ENCODE assay signal across 9 cellular contexts in the genomic region with DNA sequence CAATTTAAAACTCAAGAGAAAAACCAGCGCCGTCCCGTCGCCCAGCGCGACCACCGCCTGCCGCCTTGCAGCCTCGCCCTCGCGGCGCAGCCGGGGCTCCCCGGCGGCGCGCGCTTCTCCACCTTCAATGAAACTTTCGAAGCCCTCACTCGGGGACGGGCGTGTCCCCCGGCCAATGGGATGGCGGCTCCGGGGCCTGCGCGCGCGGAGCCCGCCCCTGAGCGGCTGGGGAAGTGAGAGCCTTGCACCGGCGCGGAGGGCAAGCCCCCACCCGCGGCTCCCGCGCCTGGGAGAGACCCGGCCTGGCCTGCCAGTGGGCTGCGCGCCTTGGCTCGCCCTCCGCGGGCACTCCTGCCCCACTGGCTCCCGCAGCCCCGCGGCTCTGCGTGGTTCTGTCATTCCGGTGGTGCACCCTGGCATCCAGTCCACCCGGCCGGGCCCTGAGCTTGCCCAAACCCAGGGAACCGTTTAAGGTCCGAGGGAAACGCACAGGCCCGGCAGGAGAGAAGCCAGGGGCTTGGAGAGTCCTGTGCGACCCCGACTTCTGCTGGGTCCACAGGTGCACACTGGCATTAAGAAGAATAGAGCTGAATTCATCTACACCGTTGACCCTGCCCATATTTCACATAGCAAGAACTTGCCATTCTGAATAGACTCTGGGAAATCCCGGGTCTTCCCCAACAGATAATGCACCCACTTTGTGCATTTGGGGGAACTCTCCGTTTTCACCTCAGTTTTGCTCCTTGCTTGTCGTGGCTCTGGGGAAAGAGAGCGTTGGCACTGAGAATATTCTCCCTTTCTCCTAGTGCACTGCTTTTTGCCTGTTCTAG. TPM values are rescaled to one million over a fixed set of nuclear protein-coding genes. Genes with fewer than 3 reads are reported as not detected.
DNase-seq lines count a peak whose midpoint lies in the region; ATAC-seq, FAIRE-seq and TF ChIP-seq lines count a peak whose summit lies in the region.
"Had no signal": no experiment of that assay in that cellular context is flagged by ENCODE, and none has a peak within 500 bp of the region (broad histone marks: within the 10 kb centered on the region; RNA-seq: fewer than 3 reads in every experiment).

PIEZO2 (minus strand) TSS at position 129 of the 830 bp plus-strand sequence. CDS start 981 bp downstream, outside the sequence.

- H3K4me3 ChIP-seq in pancreas = peak within 1 kb of the TSS in 3 of 4 donors; percentile 15 to 45 (median 36)

- no peak within 1 kb of the TSS for H3K27ac ChIP-seq in pancreas

- no peak for FAIRE-seq in pancreas (lab: Jason Lieb, UNC)

- 2 to 3% methylated on average over 45 to 62 of the region's 62 CpGs for WGBS in pancreas, 2 donors

- intact Hi-C loops in pancreas (cut with DNase I) = loop anchor here in 1 of 3 donors (5.0 to 10.0 kb wide), 3 partner anchors 297 to 587 kb away; no protein-coding TSS in a partner anchor

- in situ Hi-C loops in SK-MEL-5 (cut with HindIII; ENCODE audit: low pct_unique_long_range_greater_than_20kb, low sequenced_read_pairs) = loop anchor here (10.0 kb wide), 1 partner anchor 145 kb away; no protein-coding TSS in a partner anchor

- H3K36me3 ChIP-seq in pancreas = no peaks in the 10 kb centered on the region

- DNase-seq in SK-MEL-5 (ENCODE audit: low read depth, low spot score) (peak; percentile 19), glomerular endothelial cell (ENCODE audit: extremely low read depth, low read depth, low spot score) (no peak), pancreas (peak; percentile 31 to 75 (median 44)), NCI-H2227 treated with DMSO at 0.1 percent for 48 hours (lab: John Stamatoyannopoulos, UW) (no peak)

- TF ChIP-seq CTCF in pancreas (IDR thresholded peaks at IDR 0.05) = no peak

- H3K27me3 ChIP-seq in pancreas = peaks cover 0 to 17% (median 3%) of the 10 kb centered on the region in 4 donors

- no peaks in the 10 kb centered on the region for H3K9me3 ChIP-seq in pancreas

- ATAC-seq in GM18502 (IDR thresholded peaks at IDR 0.05; ENCODE audit: poor library complexity, unreplicated experiment) = peak; percentile 88
- ATAC-seq in HG02588 (IDR thresholded peaks at IDR 0.05; ENCODE audit: unreplicated experiment) = peak; percentile 90
- peak; percentile 69 to 90 (median 83) for ATAC-seq in pancreas
- no peak for ATAC-seq in HG02938 (IDR thresholded peaks at IDR 0.05; ENCODE audit: unreplicated experiment)
- no peak for ATAC-seq in HG03457 (IDR thresholded peaks at IDR 0.05; ENCODE audit: unreplicated experiment)

- H3K4me1 ChIP-seq in pancreas = peaks cover 0 to 7% (median 0%) of the 10 kb centered on the region in 3 donors

RNA-seq across cellular contexts. Expression of gene PIEZO2, which starts in this region (rescaled TPM):
- 0.61 and 0.98 TPM in 2 replicates for total RNA-seq in SK-MEL-5 (2014; rRNA removed; shearing (Covaris generic))
- polyA plus RNA-seq in SK-MEL-5 (2015; cell fraction: cytosol; rRNA removed) = 0.54 and 0.75 TPM in 2 replicates
- polyA plus RNA-seq in SK-MEL-5 (2015; cell fraction: nucleus; rRNA removed) = 2.3 and 5.4 TPM in 2 replicates
- total RNA-seq in glomerular endothelial cell (100.0 and 148 TPM in 2 replicates), pancreas (10 to 100 TPM in 1 of 6 donors, 1 to 10 TPM in 5; 1.1 to 11.1 (median 3.6) TPM)
- under 1 TPM; 0.38 to 0.96 TPM for polyA plus RNA-seq in pancreas
- total RNA-seq: activated CD8-positive, alpha-beta memory T cell treated with anti-CD3 and anti-CD28 coated beads for 36 hours had no signal

Comparison
In these comparisons a context has a peak if more than half of its experiments do, and no peak if none do; other contexts are left out.
1. ATAC-seq: peak in GM18502 (single experiment), HG02588 (single experiment) and pancreas (4 of 4); none in HG02938 (single experiment) and HG03457 (single experiment).
2. DNase-seq: peak in SK-MEL-5 (single experiment) and pancreas (6 of 6); none in glomerular endothelial cell (single experiment) and NCI-H2227 treated with DMSO at 0.1 percent for 48 hours (single experiment).